ENCODE assay signal across 18 cellular contexts in genomic region chr20:53990768-53991472, GRCh38.
DNase-seq lines count a peak whose midpoint lies in the region; ATAC-seq, FAIRE-seq and TF ChIP-seq lines count a peak whose summit lies in the region.
"Had no signal": no experiment of that assay in that cellular context is flagged by ENCODE, and none has a peak within 500 bp of the region (broad histone marks: within the 10 kb centered on the region; RNA-seq: fewer than 3 reads in every experiment).

No MANE protein-coding gene starts in this region.

- no peak for TF ChIP-seq CTCF in GM12878 (IDR thresholded peaks at IDR 0.05 in 2 of 3, conservative IDR thresholded peaks at IDR 0.05 in 1 of 3; ENCODE audit: control insufficient read depth in 2 of 3, extremely low read depth in 1 of 3, insufficient read depth in 1 of 3, low read depth in 3 of 3, low read length in 3 of 3)
- TF ChIP-seq CTCF in subcutaneous adipose tissue (IDR thresholded peaks at IDR 0.05; ENCODE audit: low read depth): peak; percentile 78

- no peak overlapping the region for H3K27ac ChIP-seq in GM12878 (ENCODE audit: control insufficient read depth, insufficient read depth)
- H3K27ac ChIP-seq in aorta (ENCODE audit: low read depth in 1 of 2, low read length in 2 of 2): no peak overlapping the region
- H3K27ac ChIP-seq: 22Rv1, GM23248 had no signal

- intact Hi-C loops in GM12878 (cut with micrococcal nuclease; ENCODE audit: unreplicated experiment) (no loop called here), aorta (cut with DNase I) (no loop called here)

- H4K20me1 ChIP-seq in GM12878 (ENCODE audit: control insufficient read depth, insufficient read depth): no peaks in the 10 kb centered on the region

- H3K9ac ChIP-seq in GM12878 (ENCODE audit: control insufficient read depth, insufficient read depth, low read length): no peak overlapping the region
- H3K9ac ChIP-seq: GM23248 had no signal

- no peak overlapping the region for H2AFZ ChIP-seq in GM12878 (ENCODE audit: control insufficient read depth, low read depth, low read length)
- H2AFZ ChIP-seq: GM23248 had no signal

- no peak overlapping the region for H3K4me2 ChIP-seq in GM12878 (ENCODE audit: control insufficient read depth, insufficient read depth)

- RAD21 ChIA-PET in GM12878 (lab: Charles Lee; ENCODE audit: unreplicated experiment): no interaction called here

- CTCF ChIA-PET in GM12878 (lab: Yijun Ruan, JAX): interaction anchor here (0.7 kb wide), 1 partner anchor 10 kb away, joined by 3 read pairs; no protein-coding TSS in a partner anchor

- no TSS peak for BruUV-seq in GM12878 (replicated peaks; lab: Mats Ljungman, UMichigan)

- no peaks in the 10 kb centered on the region for H3K36me3 ChIP-seq in GM12878 (ENCODE audit: control insufficient read depth in 2 of 2, insufficient read depth in 2 of 2, low read length in 1 of 2)
- H3K36me3 ChIP-seq in aorta (ENCODE audit: control insufficient read depth in 1 of 2, insufficient read depth in 2 of 2, low read length in 1 of 2): no peaks in the 10 kb centered on the region

- H3K4me1 ChIP-seq in GM12878 (ENCODE audit: control insufficient read depth, insufficient read depth, low read length): no peaks in the 10 kb centered on the region
- H3K4me1 ChIP-seq in aorta (ENCODE audit: control insufficient read depth in 1 of 2, insufficient read depth in 2 of 2, low read length in 2 of 2): no peaks in the 10 kb centered on the region

- SMC1A ChIA-PET in GM12878 (lab: Charles Lee; ENCODE audit: uncharacterized antibody, unreplicated experiment): interaction anchor here (0.8 to 1.2 kb wide), 2 partner anchors 9 to 91 kb away, joined by 3 read pairs; no protein-coding TSS in a partner anchor

- in situ Hi-C loops in GM12878 (cut with MboI): no loop called here

- POLR2A ChIA-PET in GM12878 (lab: Charles Lee): no interaction called here

- H3K4me3 ChIP-seq in GM12878 (no peak overlapping the region), aorta (ENCODE audit: low read length in 2 of 2) (no peak overlapping the region)
- H3K4me3 ChIP-seq: GM23248 had no signal

- no peak for TF ChIP-seq EP300 in GM12878 (IDR thresholded peaks at IDR 0.05; ENCODE audit: borderline replicate concordance in 1 of 2, control insufficient read depth in 1 of 2, low read depth in 2 of 2, low read length in 2 of 2)

- no peak for ATAC-seq in GM12878
- no peak for ATAC-seq in GM18907 (IDR thresholded peaks at IDR 0.05; ENCODE audit: unreplicated experiment)
- ATAC-seq in HG02970 (IDR thresholded peaks at IDR 0.05; ENCODE audit: low FRiP score, unreplicated experiment): no peak
- ATAC-seq in aorta (ENCODE audit: low FRiP score): no peak
- ATAC-seq: CD8-positive, alpha-beta T cell; HCT116 had no signal

- TF ChIP-seq POLR2A in GM12878 (IDR thresholded peaks at IDR 0.05; ENCODE audit: low read depth, low read length): no peak

- no peaks in the 10 kb centered on the region for H3K79me2 ChIP-seq in GM12878 (ENCODE audit: control insufficient read depth, insufficient read depth, low read length)

- peak; percentile 73 for FAIRE-seq in HTR-8/SVneo (lab: Jason Lieb, UNC)
- no peak for FAIRE-seq in GM12878 (lab: Jason Lieb, UNC)
- FAIRE-seq: D721Med, H54 had no signal

- DNase-seq in HTR-8/SVneo (ENCODE audit: insufficient read length, low spot score) (no peak), GM12878 (ENCODE audit: low read depth, low spot score) (no peak), left kidney (ENCODE audit: low read depth, low spot score) (peak; percentile 38), aorta (no peak)
- DNase-seq: CD8-positive, alpha-beta T cell; COR-L47; DMS153; DND-41; GDM1; GM23248; IMR-90 had no signal

- H3K9me3 ChIP-seq in GM12878 (replicated peaks; ENCODE audit: control insufficient read depth, insufficient read depth, low read length): no peaks in the 10 kb centered on the region; the same call in 2 of the 3 replicates
- H3K9me3 ChIP-seq in aorta (ENCODE audit: control insufficient read depth, low read length): peaks cover 3% of the 10 kb centered on the region

- TF ChIP-seq RAD21 in GM12878 (IDR thresholded peaks at IDR 0.05; ENCODE audit: insufficient read depth, low read depth, low read length): no peak

- 77% methylated on average over 9 of the region's 9 CpGs for WGBS in GM12878 (ENCODE audit: insufficient coverage, insufficient replicate concordance, low lambda C conversion rate, missing lambda C conversion rate)
- 59 to 63% methylated on average over 9 of the region's 9 CpGs for WGBS in aorta, 2 donors

- no peaks in the 10 kb centered on the region; a peak in 1 of 4 replicates for H3K27me3 ChIP-seq in GM12878 (replicated peaks in 1 of 2; ENCODE audit: control insufficient read depth in 2 of 2, insufficient read depth in 2 of 2, low read length in 1 of 2)
- H3K27me3 ChIP-seq in aorta (ENCODE audit: control insufficient read depth in 1 of 2, insufficient read depth in 2 of 2, low read length in 1 of 2): peaks cover 0 to 2% of the 10 kb centered on the region in 2 donors

TF ChIP-seq in GM12878, 131 proteins besides CTCF, POLR2A, EP300 and RAD21:
- TF ChIP-seq NFXL1 (IDR thresholded peaks at IDR 0.05; ENCODE audit: borderline replicate concordance) (peak; percentile 13; the same call in 1 of the 2 replicates), NFIC (IDR thresholded peaks at IDR 0.05; ENCODE audit: low read depth, low read length) (no peak)
TF ChIP-seq in GM12878: peak in this region for 1.
